16 cellular contexts compared by ENCODE assay signal in the genomic region with DNA sequence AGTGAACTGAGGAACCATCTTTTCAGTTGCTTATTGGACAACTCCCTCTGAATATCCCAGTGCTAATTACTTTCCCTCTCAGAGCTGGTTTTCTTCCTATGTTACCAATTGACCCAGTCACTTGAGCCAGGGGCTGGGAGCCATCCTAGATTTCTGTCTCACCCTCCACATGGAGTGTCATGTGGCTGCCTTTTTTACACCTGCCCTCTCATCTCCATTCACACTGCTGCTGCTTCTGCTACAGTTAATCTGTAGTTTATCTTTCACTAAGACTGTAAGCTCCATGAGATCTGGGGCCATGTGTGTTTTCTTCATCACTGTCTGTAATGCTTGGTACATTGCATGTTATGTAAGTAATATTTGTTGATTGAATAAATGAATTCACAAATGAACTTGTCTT. TPM values are rescaled to one million over a fixed set of nuclear protein-coding genes. Genes with fewer than 3 reads are reported as not detected.
A peak's percentile ranks its signal among the peaks of the same experiment; 100 is the strongest.
DNase-seq lines count a peak whose midpoint lies in the region; ATAC-seq lines count a peak whose summit lies in the region.
"Had no signal": no experiment of that assay in that cellular context is flagged by ENCODE, and none has a peak within 500 bp of the region (broad histone marks: within the 10 kb centered on the region; RNA-seq: fewer than 3 reads in every experiment).

No MANE protein-coding gene starts in this region.

- POLR2A ChIA-PET in activated CD4-positive, alpha-beta memory T cell treated with anti-CD3 and anti-CD28 coated beads for 36 hours (lab: Charles Lee): no interaction called here
- POLR2A ChIA-PET in activated CD4-positive, alpha-beta memory T cell treated with anti-CD3 and anti-CD28 coated beads, Interleukin-2, amount 10 ng/mL, durations not matched to agents 7 days and 5 days (lab: Charles Lee): interaction anchor here (0.7 to 0.8 kb wide), 2 partner anchors 13 to 40 kb away, joined by 3 read pairs; no protein-coding TSS in a partner anchor
- POLR2A ChIA-PET in T-cell (lab: Charles Lee): no interaction called here

- H4K8ac ChIP-seq in mesendoderm (ENCODE audit: low read depth, low read length): no peak overlapping the region

- H3K9me3 ChIP-seq in subcutaneous abdominal adipose tissue (ENCODE audit: control insufficient read depth in 5 of 5, low read length in 5 of 5): no peaks in the 10 kb centered on the region
- H3K9me3 ChIP-seq: heart left ventricle had no signal

- H3K18ac ChIP-seq in mesendoderm (ENCODE audit: low read length): no peak overlapping the region

- ATAC-seq in T-cell (replicated peaks in 1 of 4): no peak
- no peak for ATAC-seq in activated T-cell treated with anti-CD3 and anti-CD28 coated beads, Interleukin-2, amount 50 U/mL, for 4 hours
- ATAC-seq: heart left ventricle had no signal

- no peak overlapping the region for H3K4me3 Mint-ChIP-seq in activated CD4-positive, alpha-beta memory T cell treated with anti-CD3 and anti-CD28 coated beads for 36 hours
- no peak overlapping the region for H3K4me3 Mint-ChIP-seq in activated CD4-positive, alpha-beta memory T cell treated with anti-CD3 and anti-CD28 coated beads, Interleukin-2, amount 10 ng/mL, durations not matched to agents 7 days and 5 days
- H3K4me3 Mint-ChIP-seq in T-cell: no peak overlapping the region
- no peak overlapping the region for H3K4me3 Mint-ChIP-seq in activated T-cell treated with anti-CD3 and anti-CD28 coated beads, Interleukin-2, amount 50 U/mL, for 4 hours

- peaks cover 41% of the 10 kb centered on the region for H3K79me2 ChIP-seq in mesendoderm (ENCODE audit: control insufficient read depth, insufficient read depth, low read length)

- H3K27ac Mint-ChIP-seq in activated CD4-positive, alpha-beta memory T cell treated with anti-CD3 and anti-CD28 coated beads for 36 hours: peak overlapping the region; percentile 4
- no peak overlapping the region for H3K27ac Mint-ChIP-seq in activated CD4-positive, alpha-beta memory T cell treated with anti-CD3 and anti-CD28 coated beads, Interleukin-2, amount 10 ng/mL, durations not matched to agents 7 days and 5 days
- peak overlapping the region; percentile 44 to 79 for H3K27ac Mint-ChIP-seq in T-cell

- CTCF ChIA-PET in activated CD4-positive, alpha-beta memory T cell treated with anti-CD3 and anti-CD28 coated beads for 36 hours (lab: Charles Lee): interaction anchor here (2.5 kb wide), 1 partner anchor 147 kb away, joined by 8 read pairs; no protein-coding TSS in a partner anchor
- CTCF ChIA-PET in activated CD4-positive, alpha-beta memory T cell treated with anti-CD3 and anti-CD28 coated beads, Interleukin-2, amount 10 ng/mL, durations not matched to agents 7 days and 5 days (lab: Charles Lee): interaction anchor here (2.3 kb wide), 1 partner anchor 94 kb away, joined by 8 read pairs; no protein-coding TSS in a partner anchor
- CTCF ChIA-PET in T-cell (lab: Charles Lee): interaction anchor here (0.5 to 1.0 kb wide), 5 partner anchors 19 to 154 kb away, joined by 3 to 5 read pairs (median 3); no protein-coding TSS in a partner anchor

- H3K56ac ChIP-seq in mesendoderm (ENCODE audit: low read length): no peak overlapping the region

- intact Hi-C loops in activated CD4-positive, alpha-beta memory T cell treated with anti-CD3 and anti-CD28 coated beads for 36 hours (cut with micrococcal nuclease): no loop called here

- H2AK5ac ChIP-seq in mesendoderm (ENCODE audit: low read length): no peak overlapping the region

- no peaks in the 10 kb centered on the region for H3K27me3 Mint-ChIP-seq in activated CD4-positive, alpha-beta memory T cell treated with anti-CD3 and anti-CD28 coated beads for 36 hours
- H3K27me3 Mint-ChIP-seq in activated CD4-positive, alpha-beta memory T cell treated with anti-CD3 and anti-CD28 coated beads, Interleukin-2, amount 10 ng/mL, durations not matched to agents 7 days and 5 days: no peaks in the 10 kb centered on the region
- no peaks in the 10 kb centered on the region for H3K27me3 Mint-ChIP-seq in T-cell
- no peaks in the 10 kb centered on the region for H3K27me3 Mint-ChIP-seq in activated T-cell treated with anti-CD3 and anti-CD28 coated beads, Interleukin-2, amount 50 U/mL, for 4 hours (ENCODE audit: low read depth)

- no peaks in the 10 kb centered on the region for H3K9me3 Mint-ChIP-seq in activated CD4-positive, alpha-beta memory T cell treated with anti-CD3 and anti-CD28 coated beads for 36 hours
- H3K9me3 Mint-ChIP-seq in activated CD4-positive, alpha-beta memory T cell treated with anti-CD3 and anti-CD28 coated beads, Interleukin-2, amount 10 ng/mL, durations not matched to agents 7 days and 5 days: no peaks in the 10 kb centered on the region
- H3K9me3 Mint-ChIP-seq in T-cell: no peaks in the 10 kb centered on the region
- H3K9me3 Mint-ChIP-seq in activated T-cell treated with anti-CD3 and anti-CD28 coated beads, Interleukin-2, amount 50 U/mL, for 4 hours: no peaks in the 10 kb centered on the region

- H3K27ac ChIP-seq in mesendoderm (ENCODE audit: low read depth, low read length) (no peak overlapping the region), subcutaneous abdominal adipose tissue (ENCODE audit: low read depth, low read length) (peak overlapping the region; percentile 31)
- H3K27ac ChIP-seq: PC-9 had no signal

- no peak overlapping the region for H3K9ac ChIP-seq in mesendoderm (ENCODE audit: low read length)
- H3K9ac ChIP-seq in subcutaneous abdominal adipose tissue (ENCODE audit: low read length in 5 of 5): no peak overlapping the region

- no peak overlapping the region for H3K4me3 ChIP-seq in mesendoderm (ENCODE audit: low read length)
- H3K4me3 ChIP-seq in subcutaneous abdominal adipose tissue (ENCODE audit: low read depth in 1 of 5, low read length in 5 of 5): no peak overlapping the region
- H3K4me3 ChIP-seq: heart left ventricle, PC-9 had no signal

- no peak overlapping the region for H3K4ac ChIP-seq in mesendoderm (ENCODE audit: low read depth, low read length)

- peaks cover 5% of the 10 kb centered on the region for H3K79me1 ChIP-seq in mesendoderm (ENCODE audit: low read length)

- H2BK15ac ChIP-seq in mesendoderm (replicated peaks; ENCODE audit: low read depth): no peak overlapping the region

- H3K23ac ChIP-seq in mesendoderm (ENCODE audit: low read length): no peak overlapping the region

- no peak overlapping the region for H2BK5ac ChIP-seq in mesendoderm (ENCODE audit: low read length)

- H4K5ac ChIP-seq in mesendoderm (ENCODE audit: low read length): no peak overlapping the region

- DNase-seq in activated CD4-positive, alpha-beta memory T cell treated with anti-CD3 and anti-CD28 coated beads for 36 hours: no peak
- DNase-seq in activated CD4-positive, alpha-beta memory T cell treated with anti-CD3 and anti-CD28 coated beads, Interleukin-2, amount 10 ng/mL, durations not matched to agents 7 days and 5 days: no peak
- no peak for DNase-seq in T-cell
- DNase-seq in mesendoderm: peak; percentile 60
- no peak for DNase-seq in AG08395 (ENCODE audit: low spot score)
- DNase-seq in activated T-cell treated with anti-CD3 and anti-CD28 coated beads, Interleukin-2, amount 50 U/mL, for 4 hours: no peak
- no peak for DNase-seq in G401 (ENCODE audit: low spot score)
- DNase-seq: 8988T; activated CD4-positive, CD25-positive, alpha-beta regulatory T cell; activated CD8-positive, alpha-beta memory T cell treated with anti-CD3 and anti-CD28 coated beads, Interleukin-2, amount 50 U/mL, for 4 hours; heart left ventricle; NCI-H1105 treated with DMSO at 0.1 percent for 48 hours; PC-9; retina; stimulated activated CD8-positive, alpha-beta memory T cell treated with anti-CD3 and anti-CD28 coated beads, Interleukin-4, amount 100 ng/mL, for 48 hours had no signal

- in situ Hi-C loops in G401 (cut with HindIII; ENCODE audit: low sequenced_read_pairs): no loop called here

- H3K4me2 ChIP-seq in mesendoderm (ENCODE audit: low read length): no peak overlapping the region
- H3K4me2 ChIP-seq: PC-9 had no signal

- H3K4me1 ChIP-seq in mesendoderm (ENCODE audit: control insufficient read depth, low read depth, low read length) (no peaks in the 10 kb centered on the region), subcutaneous abdominal adipose tissue (ENCODE audit: control insufficient read depth in 5 of 5, insufficient read depth in 5 of 5, low read length in 5 of 5) (peaks cover 0 to 26% (median 19%) of the 10 kb centered on the region in 5 donors)

- no peaks in the 10 kb centered on the region for H3K27me3 ChIP-seq in mesendoderm (ENCODE audit: insufficient read depth, low read length, poor library complexity)
- H3K27me3 ChIP-seq in subcutaneous abdominal adipose tissue (ENCODE audit: control insufficient read depth in 5 of 5, insufficient read depth in 4 of 5, low read length in 5 of 5): no peaks in the 10 kb centered on the region
- H3K27me3 ChIP-seq: heart left ventricle had no signal

- H2BK120ac ChIP-seq in mesendoderm (ENCODE audit: low read depth, low read length): no peak overlapping the region

- H3K36me3 Mint-ChIP-seq in activated CD4-positive, alpha-beta memory T cell treated with anti-CD3 and anti-CD28 coated beads for 36 hours: peaks cover 3% of the 10 kb centered on the region
- peaks cover 44% of the 10 kb centered on the region for H3K36me3 Mint-ChIP-seq in activated CD4-positive, alpha-beta memory T cell treated with anti-CD3 and anti-CD28 coated beads, Interleukin-2, amount 10 ng/mL, durations not matched to agents 7 days and 5 days (ENCODE audit: low read depth)
- H3K36me3 Mint-ChIP-seq in T-cell: peaks cover 3% of the 10 kb centered on the region
- H3K36me3 Mint-ChIP-seq in activated T-cell treated with anti-CD3 and anti-CD28 coated beads, Interleukin-2, amount 50 U/mL, for 4 hours (ENCODE audit: insufficient read depth): peaks cover 2% of the 10 kb centered on the region

- peaks cover 45% of the 10 kb centered on the region for H3K4me1 Mint-ChIP-seq in activated CD4-positive, alpha-beta memory T cell treated with anti-CD3 and anti-CD28 coated beads for 36 hours (ENCODE audit: low read depth)
- peaks cover 45% of the 10 kb centered on the region for H3K4me1 Mint-ChIP-seq in activated CD4-positive, alpha-beta memory T cell treated with anti-CD3 and anti-CD28 coated beads, Interleukin-2, amount 10 ng/mL, durations not matched to agents 7 days and 5 days
- H3K4me1 Mint-ChIP-seq in T-cell: peaks cover 36 to 51% (median 47%) of the 10 kb centered on the region in 3 donors
- H3K4me1 Mint-ChIP-seq in activated T-cell treated with anti-CD3 and anti-CD28 coated beads, Interleukin-2, amount 50 U/mL, for 4 hours (ENCODE audit: low read depth): peaks cover 37% of the 10 kb centered on the region

- H3K36me3 ChIP-seq in mesendoderm (ENCODE audit: control insufficient read depth, insufficient read depth, low read length) (no peaks in the 10 kb centered on the region), subcutaneous abdominal adipose tissue (ENCODE audit: control insufficient read depth in 5 of 5, insufficient read depth in 5 of 5, low read length in 5 of 5) (peaks cover 0 to 3% (median 0%) of the 10 kb centered on the region in 5 donors)

RNA-seq across cellular contexts. Expression of gene VCL, which starts 35.8 kb away (rescaled TPM):
- total RNA-seq in activated CD4-positive, alpha-beta memory T cell treated with anti-CD3 and anti-CD28 coated beads for 36 hours: 10 to 100 TPM; 27.8 to 29.2 TPM
- total RNA-seq in activated CD4-positive, alpha-beta memory T cell treated with anti-CD3 and anti-CD28 coated beads, Interleukin-2, amount 10 ng/mL, durations not matched to agents 7 days and 5 days: 10 to 100 TPM; 70.1 to 71.8 TPM
- total RNA-seq in T-cell: 10 to 100 TPM; 22.6 to 48.7 (median 27.0) TPM
- 212 TPM for polyA plus RNA-seq in mesendoderm (2013, experiment 1 of 2)
- 218 TPM for polyA plus RNA-seq in mesendoderm (2013, experiment 2 of 2)
- total RNA-seq in activated T-cell treated with anti-CD3 and anti-CD28 coated beads, Interleukin-2, amount 50 U/mL, for 4 hours: 10 to 100 TPM; 12.4 to 16.3 (median 14.7) TPM
- total RNA-seq in G401 (2014; rRNA removed; shearing (Covaris generic)): 310 and 384 TPM in 2 replicates
